In the genomic region with DNA sequence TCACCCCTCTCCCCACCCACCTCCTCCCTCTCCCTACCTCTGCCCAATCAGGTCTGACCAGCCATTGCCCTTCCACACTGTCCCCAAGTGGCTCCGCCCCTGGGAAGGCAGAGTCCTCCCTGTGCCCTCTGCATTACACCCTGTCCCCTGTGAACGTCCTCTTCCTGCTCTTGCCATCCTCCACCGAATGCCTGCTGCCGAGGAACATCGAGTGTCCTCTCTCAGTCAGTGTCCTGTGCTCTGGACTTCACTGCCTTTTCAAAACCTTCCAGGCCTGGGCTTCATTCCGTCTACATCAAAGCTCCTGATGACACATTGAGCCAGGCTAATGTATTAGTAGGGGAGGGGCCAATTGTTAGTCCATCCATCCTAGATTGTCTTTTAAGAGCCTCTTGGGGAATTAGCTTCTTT, we compare ENCODE assay signal across 10 cellular contexts. TPM values are rescaled to one million over a fixed set of nuclear protein-coding genes. Genes with fewer than 3 reads are reported as not detected.
A peak's percentile ranks its signal among the peaks of the same experiment; 100 is the strongest.
DNase-seq lines count a peak whose midpoint lies in the region; ATAC-seq and TF ChIP-seq lines count a peak whose summit lies in the region.
"Had no signal": no experiment of that assay in that cellular context is flagged by ENCODE, and none has a peak within 500 bp of the region (broad histone marks: within the 10 kb centered on the region; RNA-seq: fewer than 3 reads in every experiment).

No MANE protein-coding gene starts in this region.

- H3K9me2 ChIP-seq in GM23248 (ENCODE audit: insufficient read depth), result no peaks in the 10 kb centered on the region

- H3K9ac ChIP-seq in GM23248 (no peak overlapping the region), endodermal cell (ENCODE audit: extremely low read depth, low read length, poor library complexity, severe bottlenecking) (no peak overlapping the region)

- no peak for TF ChIP-seq CTCF in endodermal cell (conservative IDR thresholded peaks at IDR 0.05)
- TF ChIP-seq CTCF in coronary artery (IDR thresholded peaks at IDR 0.05), result no peak

- no peak overlapping the region for H3K4me2 ChIP-seq in GM23248 (ENCODE audit: unreplicated experiment)

- no peak overlapping the region for H3K4me3 Mint-ChIP-seq in endodermal cell

- H3K36me3 Mint-ChIP-seq in endodermal cell (ENCODE audit: low read depth), result no peaks in the 10 kb centered on the region

- no peak overlapping the region for H3K27ac Mint-ChIP-seq in endodermal cell

- peaks cover 10% of the 10 kb centered on the region for H3K27me3 Mint-ChIP-seq in endodermal cell (ENCODE audit: insufficient read depth)

- H3K79me2 ChIP-seq in GM23248 (ENCODE audit: insufficient read depth), result no peaks in the 10 kb centered on the region

- H3K27me3 ChIP-seq in GM23248 (replicated peaks; ENCODE audit: insufficient read depth), result peaks cover 16% of the 10 kb centered on the region
- H3K27me3 ChIP-seq in endodermal cell (ENCODE audit: control insufficient read depth, insufficient read depth, low read length, poor library complexity, severe bottlenecking), result peaks cover 6% of the 10 kb centered on the region

- H4K20me1 ChIP-seq in GM23248 (ENCODE audit: insufficient read depth), result no peaks in the 10 kb centered on the region

- ATAC-seq in HG02588 (IDR thresholded peaks at IDR 0.05; ENCODE audit: unreplicated experiment) (no peak), HG03108 (IDR thresholded peaks at IDR 0.05; ENCODE audit: unreplicated experiment) (no peak)

- WGBS in GM23248 (ENCODE audit: low coverage in 1 of 2, low lambda C conversion rate in 2 of 2, missing lambda C conversion rate in 2 of 2), 2 experiments, result 17 to 20% methylated on average over 6 of the region's 6 CpGs
- whole genome bisulfite sequencing in endodermal cell (ENCODE audit: insufficient coverage in 1 of 2, insufficient read length in 1 of 2), 2 experiments, result 20 to 41% methylated on average over 4 to 6 of the region's 6 CpGs

- H3K9me3 ChIP-seq in GM23248 (ENCODE audit: low read depth), result no peaks in the 10 kb centered on the region
- no peaks in the 10 kb centered on the region for H3K9me3 ChIP-seq in endodermal cell (ENCODE audit: control insufficient read depth, low read length)

- H3K4me1 ChIP-seq in GM23248 (ENCODE audit: insufficient read depth) (no peaks in the 10 kb centered on the region), endodermal cell (ENCODE audit: control insufficient read depth, insufficient read depth, low read length) (peaks cover 4% of the 10 kb centered on the region)

- DNase-seq in GM23248 (peak; percentile 34), NCI-H524 (lab: John Stamatoyannopoulos, UW) (peak; percentile 69 to 73), endodermal cell (peak; percentile 90), skeletal muscle cell (ENCODE audit: low read depth) (peak; percentile 6), RKO (ENCODE audit: low spot score) (no peak), coronary artery (ENCODE audit: low spot score) (no peak)
- DNase-seq: stimulated activated CD8-positive, alpha-beta memory T cell treated with anti-CD3 and anti-CD28 coated beads, Interleukin-4, amount 100 ng/mL, for 48 hours had no signal

- peak overlapping the region; percentile 65; the same call in 1 of the 2 replicates for H2AFZ ChIP-seq in GM23248

- peaks cover 12% of the 10 kb centered on the region for H3K4me1 Mint-ChIP-seq in endodermal cell

- in situ Hi-C loops in GM23248 (cut with MboI), result no loop called here

- no peaks in the 10 kb centered on the region for H3F3A ChIP-seq in GM23248 (ENCODE audit: insufficient read depth)

- H3K9me3 Mint-ChIP-seq in endodermal cell, result no peaks in the 10 kb centered on the region

- H3K27ac ChIP-seq in GM23248 (no peak overlapping the region), endodermal cell (ENCODE audit: low read depth, low read length) (no peak overlapping the region), coronary artery (no peak overlapping the region)

- H3K4me3 ChIP-seq in GM23248, result no peak overlapping the region
- H3K4me3 ChIP-seq in endodermal cell (ENCODE audit: low read length), result no peak overlapping the region
- no peak overlapping the region for H3K4me3 ChIP-seq in skeletal muscle cell (ENCODE audit: low read depth, low read length)
- no peak overlapping the region for H3K4me3 ChIP-seq in coronary artery

- H3K36me3 ChIP-seq in GM23248 (ENCODE audit: low read depth) (no peaks in the 10 kb centered on the region), endodermal cell (ENCODE audit: control insufficient read depth, insufficient read depth, low read length) (no peaks in the 10 kb centered on the region)

RNA-seq across cellular contexts. Expression of a gene that starts 3.3 kb away (rescaled TPM):
- total RNA-seq in GM23248 (2014; rRNA removed; shearing (Covaris generic)), result not detected in 2 replicates
- not detected in 2 replicates for polyA plus RNA-seq in GM23248 (2016; fragmentation: Nextera tagmentation; extraction: Ambion mirVana)
- total RNA-seq in endodermal cell, result 1 to 10 TPM; 7.2 to 7.3 TPM
- polyA plus RNA-seq in endodermal cell (2013, experiment 1 of 2), result 2.4 TPM
- 1.7 TPM for polyA plus RNA-seq in endodermal cell (2013, experiment 2 of 2)
- total RNA-seq: mesenteric fat pad had no signal

RNA-seq across cellular contexts. Expression of a gene that starts 36.7 kb away (rescaled TPM):
- 1,857 and 2,539 TPM in 2 replicates for total RNA-seq in GM23248 (2014; rRNA removed; shearing (Covaris generic))
- polyA plus RNA-seq in GM23248 (2016; fragmentation: Nextera tagmentation; extraction: Ambion mirVana), result 573 and 596 TPM in 2 replicates
- 1,000 to 10,000 TPM; 1,892 to 2,030 TPM for total RNA-seq in endodermal cell
- 2,352 TPM for polyA plus RNA-seq in endodermal cell (2013, experiment 1 of 2)
- polyA plus RNA-seq in endodermal cell (2013, experiment 2 of 2), result 2,233 TPM

Comparison
In these comparisons a context has a peak if more than half of its experiments do, and no peak if none do; other contexts are left out.
1. DNase-seq: peak in GM23248 (single experiment), NCI-H524 (2 of 2), endodermal cell (single experiment) and skeletal muscle cell (single experiment); none in RKO (single experiment) and coronary artery (single experiment).